8 cellular contexts compared by ENCODE assay signal in the genomic region with DNA sequence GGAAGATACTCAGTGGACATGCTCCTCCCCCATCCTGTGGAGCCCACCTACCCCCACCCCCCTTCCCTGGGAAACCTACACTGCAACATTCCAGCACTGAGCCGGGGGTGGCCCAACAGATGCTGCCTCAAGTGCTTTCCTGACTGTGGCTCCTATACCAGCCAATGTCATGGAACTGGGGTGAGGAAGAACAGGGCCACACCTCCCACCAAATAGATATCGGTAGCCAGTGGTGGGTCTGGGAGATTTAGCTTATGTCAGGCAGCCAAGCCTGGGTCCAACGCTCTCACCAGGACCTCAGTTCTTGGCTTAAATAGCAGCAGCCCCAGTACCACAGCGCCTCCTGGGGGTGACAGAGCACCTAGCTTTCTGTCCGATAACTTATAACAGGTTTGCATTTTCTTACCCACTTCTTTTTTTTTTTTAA. TPM values are rescaled to one million over a fixed set of nuclear protein-coding genes. Genes with fewer than 3 reads are reported as not detected.
DNase-seq lines count a peak whose midpoint lies in the region; ATAC-seq, FAIRE-seq and TF ChIP-seq lines count a peak whose summit lies in the region.

No MANE protein-coding gene starts in this region.

- TF ChIP-seq CTCF in AG04449 (IDR thresholded peaks at IDR 0.05; ENCODE audit: insufficient read depth, low read length, missing control alignments) (peak; percentile 73), brain microvascular endothelial cell (IDR thresholded peaks at IDR 0.05; ENCODE audit: low read depth, low read length, missing control alignments) (peak; percentile 89), keratinocyte (optimal IDR thresholded peaks at IDR 0.05 in 1 of 3, IDR thresholded peaks at IDR 0.05 in 1 of 3, conservative IDR thresholded peaks at IDR 0.05 in 1 of 3; ENCODE audit: extremely low read depth in 1 of 3, insufficient read depth in 2 of 3, low read length in 3 of 3) (peak; percentile 74 to 87 (median 81))

- H3K4me3 ChIP-seq in AG04449 (ENCODE audit: low read depth, low read length): no peak overlapping the region
- H3K4me3 ChIP-seq in brain microvascular endothelial cell (ENCODE audit: low read depth, low read length): no peak overlapping the region
- H3K4me3 ChIP-seq in keratinocyte (ENCODE audit: control insufficient read depth in 2 of 3, extremely low read depth in 1 of 3, insufficient read depth in 2 of 3, low read depth in 1 of 3, low read length in 3 of 3): no peak overlapping the region

- peak; percentile 17 for FAIRE-seq in keratinocyte (lab: Jason Lieb, UNC)

- H3K9me3 ChIP-seq in keratinocyte (ENCODE audit: control insufficient read depth, low read depth, low read length): no peaks in the 10 kb centered on the region

- peak; percentile 5 for DNase-seq in AG04449 (ENCODE audit: low read depth, low spot score)
- DNase-seq in HCEC 1CT: peak; percentile 41
- DNase-seq in T-helper 1 cell: peak in 4 of 5 donors; percentile 11 to 33 (median 22)
- peak; percentile 48 for DNase-seq in brain microvascular endothelial cell
- no peak for DNase-seq in keratinocyte (ENCODE audit: low read depth, low spot score)
- DNase-seq in stimulated activated CD4-positive, alpha-beta T cell treated with anti-CD3 and anti-CD28 coated beads, Interleukin-1b, Interleukin-23, amount 100 ng/mL, for 4 hours (ENCODE audit: low read depth in 2 of 2): peak; percentile 14 to 40

- no peaks in the 10 kb centered on the region for H4K20me1 ChIP-seq in keratinocyte (ENCODE audit: control insufficient read depth, extremely low read depth, insufficient read depth, low read length)

- no peaks in the 10 kb centered on the region for H3K79me2 ChIP-seq in keratinocyte (ENCODE audit: control insufficient read depth, insufficient read depth, low read length)

- no peak overlapping the region for H3K27ac ChIP-seq in brain microvascular endothelial cell
- no peak overlapping the region for H3K27ac ChIP-seq in keratinocyte (ENCODE audit: control insufficient read depth, insufficient read depth, low read length)

- dilution Hi-C loops in keratinocyte (cut with MboI; ENCODE audit: extremely low pct_ligation_motif_present, low sequenced_read_pairs): no loop called here

- in situ Hi-C loops in brain microvascular endothelial cell (cut with HindIII; ENCODE audit: low pct_ligation_motif_present, low sequenced_read_pairs): no loop called here

- ATAC-seq in GM18873 (IDR thresholded peaks at IDR 0.05; ENCODE audit: low FRiP score, unreplicated experiment) (no peak), HG02840 (IDR thresholded peaks at IDR 0.05; ENCODE audit: low FRiP score, unreplicated experiment) (no peak)

- H3K4me2 ChIP-seq in keratinocyte (ENCODE audit: control insufficient read depth, extremely low read depth, insufficient read depth, low read depth, low read length): no peak overlapping the region

- no peaks in the 10 kb centered on the region for H3K27me3 ChIP-seq in brain microvascular endothelial cell (replicated peaks)
- no peaks in the 10 kb centered on the region for H3K27me3 ChIP-seq in keratinocyte (ENCODE audit: control insufficient read depth, extremely low read depth, insufficient read depth, low read length)

- H2AFZ ChIP-seq in keratinocyte (ENCODE audit: control insufficient read depth, low read length): no peak overlapping the region

- POLR2A ChIA-PET in AG04449 (lab: Yijun Ruan, JAX): interaction anchor here (0.6 kb wide), 1 partner anchor 124 kb away, joined by 3 read pairs; no protein-coding TSS in a partner anchor

- H3K4me1 ChIP-seq in keratinocyte (ENCODE audit: control insufficient read depth, extremely low read depth, insufficient read depth, low read length): peaks cover 17% of the 10 kb centered on the region

- H3K9ac ChIP-seq in keratinocyte (ENCODE audit: control insufficient read depth, extremely low read depth, insufficient read depth, low read length): no peak overlapping the region

- H3K9me1 ChIP-seq in keratinocyte (ENCODE audit: control insufficient read depth, extremely low read depth, insufficient read depth, low read length): no peaks in the 10 kb centered on the region

- CTCF ChIA-PET in AG04449 (lab: Yijun Ruan, JAX): interaction anchor here (0.6 to 6.5 kb wide), 45 partner anchors 11 to 333 kb away, joined by 3 to 55 read pairs (median 4); partner anchors contain the start of gene CDC25A

- H3K36me3 ChIP-seq in brain microvascular endothelial cell (replicated peaks) (peaks cover 10% of the 10 kb centered on the region), keratinocyte (ENCODE audit: control insufficient read depth in 2 of 2, extremely low read depth in 1 of 2, insufficient read depth in 2 of 2, low read length in 2 of 2) (peaks cover 0 to 12% of the 10 kb centered on the region in 2 experiments)

RNA-seq across cellular contexts. Expression of gene CDC25A, which starts 30.3 kb away (rescaled TPM):
- polyA plus RNA-seq in keratinocyte: 1.7 to 6.2 TPM (median 5.5 TPM) in 3 replicates
- polyA plus RNA-seq in keratinocyte (2011; ENCODE audit: low read depth): 0.25 TPM
- polyA plus RNA-seq in keratinocyte (2011; cell fraction: cytosol; rRNA removed): 1.9 and 2.5 TPM in 2 replicates
- polyA plus RNA-seq in keratinocyte (2011; cell fraction: nucleus; rRNA removed): 1.6 and 2.5 TPM in 2 replicates
- 0.37 and 7.6 TPM in 2 replicates for polyA plus RNA-seq in keratinocyte (2012; ENCODE audit: low replicate concordance)
- polyA minus RNA-seq in keratinocyte: 4.0 to 5.6 TPM (median 5.2 TPM) in 3 replicates
- 9.4 TPM for polyA minus RNA-seq in keratinocyte (2011; cell fraction: cytosol; rRNA and poly(A)+ RNA removed)
- polyA minus RNA-seq in keratinocyte (2011; cell fraction: nucleus; rRNA and poly(A)+ RNA removed): 1.2 and 1.6 TPM in 2 replicates
